ENCODE assay signal across 14 cellular contexts in the genomic region with DNA sequence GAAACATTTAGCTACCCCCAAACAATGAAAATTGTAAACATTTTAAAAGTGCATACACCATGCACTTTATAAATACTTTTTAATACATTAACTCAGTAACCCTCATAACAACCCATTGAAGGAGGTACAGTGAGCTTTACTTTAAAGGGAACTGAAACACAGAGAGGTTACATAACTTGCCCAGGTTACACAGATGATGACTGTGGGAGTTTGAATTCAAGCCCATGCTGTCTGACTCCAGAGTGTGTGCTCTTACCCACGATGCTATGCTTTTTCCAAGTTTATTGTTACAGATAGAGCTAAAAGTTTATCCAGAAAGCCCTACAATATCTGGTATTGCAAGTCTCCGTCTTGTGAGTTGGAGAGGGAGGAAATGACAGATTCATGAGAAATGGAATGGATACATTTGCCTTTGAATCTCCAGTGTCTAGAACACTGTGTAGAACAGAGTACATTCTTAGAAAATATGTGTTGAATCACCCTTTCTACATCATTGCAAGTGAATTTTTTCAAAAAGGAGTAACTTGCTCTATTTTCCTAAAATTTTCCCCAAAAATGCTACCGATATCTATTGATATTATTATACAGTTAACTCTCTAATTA.
DNase-seq lines count a peak whose midpoint lies in the region; ATAC-seq and TF ChIP-seq lines count a peak whose summit lies in the region.
"Had no signal": no experiment of that assay in that cellular context is flagged by ENCODE, and none has a peak within 500 bp of the region (broad histone marks: within the 10 kb centered on the region; RNA-seq: fewer than 3 reads in every experiment).

No MANE protein-coding gene starts in this region.

- peak; percentile 71 for DNase-seq in choroid plexus epithelial cell (ENCODE audit: low read depth)
- DNase-seq in activated CD8-positive, alpha-beta T cell treated with anti-CD3 and anti-CD28 coated beads for 36 hours = no peak
- no peak for DNase-seq in activated CD4-positive, alpha-beta T cell treated with anti-CD3 and anti-CD28 coated beads, Interleukin-2, amount 10 ng/mL, durations not matched to agents 24 days and 14 days
- no peak for DNase-seq in NCI-H2107 treated with DMSO at 0.1 percent for 48 hours (lab: John Stamatoyannopoulos, UW; ENCODE audit: unreplicated experiment)
- DNase-seq in SIG-M5 treated with dmso at 0.1 percent for 504 hours (lab: John Stamatoyannopoulos, UW; ENCODE audit: unreplicated experiment) = no peak
- DNase-seq: activated CD4-positive, alpha-beta T cell treated with anti-CD3 and anti-CD28 coated beads for 36 hours; activated naive CD8-positive, alpha-beta T cell treated with anti-CD3 and anti-CD28 coated beads for 36 hours; mammary epithelial cell had no signal

- intact Hi-C loops in activated CD8-positive, alpha-beta T cell treated with anti-CD3 and anti-CD28 coated beads for 36 hours (cut with micrococcal nuclease) = no loop called here
- intact Hi-C loops in activated CD4-positive, alpha-beta T cell treated with anti-CD3 and anti-CD28 coated beads, Interleukin-2, amount 10 ng/mL, durations not matched to agents 24 days and 14 days (cut with micrococcal nuclease) = no loop called here

- POLR2A ChIA-PET in activated CD8-positive, alpha-beta T cell treated with anti-CD3 and anti-CD28 coated beads for 36 hours (lab: Charles Lee) = no interaction called here

- H3K4me1 Mint-ChIP-seq in activated CD8-positive, alpha-beta T cell treated with anti-CD3 and anti-CD28 coated beads for 36 hours (ENCODE audit: low read depth) = no peaks in the 10 kb centered on the region
- H3K4me1 Mint-ChIP-seq in activated CD4-positive, alpha-beta T cell treated with anti-CD3 and anti-CD28 coated beads, Interleukin-2, amount 10 ng/mL, durations not matched to agents 24 days and 14 days = no peaks in the 10 kb centered on the region
- H3K4me1 Mint-ChIP-seq: activated CD4-positive, alpha-beta T cell treated with anti-CD3 and anti-CD28 coated beads for 36 hours; activated naive CD8-positive, alpha-beta T cell treated with anti-CD3 and anti-CD28 coated beads for 36 hours had no signal

- H3K4me3 Mint-ChIP-seq in activated CD8-positive, alpha-beta T cell treated with anti-CD3 and anti-CD28 coated beads for 36 hours = no peak overlapping the region
- H3K4me3 Mint-ChIP-seq in activated CD4-positive, alpha-beta T cell treated with anti-CD3 and anti-CD28 coated beads, Interleukin-2, amount 10 ng/mL, durations not matched to agents 24 days and 14 days = no peak overlapping the region
- H3K4me3 Mint-ChIP-seq: activated CD4-positive, alpha-beta T cell treated with anti-CD3 and anti-CD28 coated beads for 36 hours; activated naive CD8-positive, alpha-beta T cell treated with anti-CD3 and anti-CD28 coated beads for 36 hours; type B pancreatic cell had no signal

- no peaks in the 10 kb centered on the region for H3K27me3 Mint-ChIP-seq in activated CD8-positive, alpha-beta T cell treated with anti-CD3 and anti-CD28 coated beads for 36 hours
- no peaks in the 10 kb centered on the region for H3K27me3 Mint-ChIP-seq in activated CD4-positive, alpha-beta T cell treated with anti-CD3 and anti-CD28 coated beads, Interleukin-2, amount 10 ng/mL, durations not matched to agents 24 days and 14 days
- H3K27me3 Mint-ChIP-seq: activated CD4-positive, alpha-beta T cell treated with anti-CD3 and anti-CD28 coated beads for 36 hours; activated naive CD8-positive, alpha-beta T cell treated with anti-CD3 and anti-CD28 coated beads for 36 hours; type B pancreatic cell had no signal

- no peaks in the 10 kb centered on the region for H3K9me3 Mint-ChIP-seq in activated CD8-positive, alpha-beta T cell treated with anti-CD3 and anti-CD28 coated beads for 36 hours
- no peaks in the 10 kb centered on the region for H3K9me3 Mint-ChIP-seq in activated CD4-positive, alpha-beta T cell treated with anti-CD3 and anti-CD28 coated beads, Interleukin-2, amount 10 ng/mL, durations not matched to agents 24 days and 14 days
- H3K9me3 Mint-ChIP-seq: activated naive CD8-positive, alpha-beta T cell treated with anti-CD3 and anti-CD28 coated beads for 36 hours; type B pancreatic cell had no signal

- no peak overlapping the region for H3K4me3 ChIP-seq in choroid plexus epithelial cell (ENCODE audit: low read depth, low read length)
- H3K4me3 ChIP-seq: hepatocyte, SJSA1 had no signal

- H3K27ac Mint-ChIP-seq in activated CD8-positive, alpha-beta T cell treated with anti-CD3 and anti-CD28 coated beads for 36 hours = no peak overlapping the region
- no peak overlapping the region for H3K27ac Mint-ChIP-seq in activated CD4-positive, alpha-beta T cell treated with anti-CD3 and anti-CD28 coated beads, Interleukin-2, amount 10 ng/mL, durations not matched to agents 24 days and 14 days
- H3K27ac Mint-ChIP-seq: activated CD4-positive, alpha-beta T cell treated with anti-CD3 and anti-CD28 coated beads for 36 hours; activated naive CD8-positive, alpha-beta T cell treated with anti-CD3 and anti-CD28 coated beads for 36 hours; type B pancreatic cell had no signal

- H3K36me3 Mint-ChIP-seq in activated CD8-positive, alpha-beta T cell treated with anti-CD3 and anti-CD28 coated beads for 36 hours (ENCODE audit: low read depth) = no peaks in the 10 kb centered on the region
- no peaks in the 10 kb centered on the region for H3K36me3 Mint-ChIP-seq in activated CD4-positive, alpha-beta T cell treated with anti-CD3 and anti-CD28 coated beads, Interleukin-2, amount 10 ng/mL, durations not matched to agents 24 days and 14 days (ENCODE audit: low read depth)
- H3K36me3 Mint-ChIP-seq: activated naive CD8-positive, alpha-beta T cell treated with anti-CD3 and anti-CD28 coated beads for 36 hours; type B pancreatic cell had no signal

- no peak for TF ChIP-seq CTCF in choroid plexus epithelial cell (conservative IDR thresholded peaks at IDR 0.05; ENCODE audit: low read depth, low read length)
- TF ChIP-seq CTCF in activated CD8-positive, alpha-beta T cell treated with anti-CD3 and anti-CD28 coated beads for 36 hours (IDR thresholded peaks at IDR 0.05) = no peak

- ATAC-seq in GM18868 (IDR thresholded peaks at IDR 0.05; ENCODE audit: unreplicated experiment) (peak; percentile 100), GM21786 (IDR thresholded peaks at IDR 0.05; ENCODE audit: unreplicated experiment) (peak; percentile 98), HG03196 (IDR thresholded peaks at IDR 0.05; ENCODE audit: unreplicated experiment) (peak; percentile 99)
- no peak for ATAC-seq in activated CD8-positive, alpha-beta T cell treated with anti-CD3 and anti-CD28 coated beads for 36 hours
- ATAC-seq: activated CD4-positive, alpha-beta T cell treated with anti-CD3 and anti-CD28 coated beads for 36 hours had no signal

- CTCF ChIA-PET in activated CD8-positive, alpha-beta T cell treated with anti-CD3 and anti-CD28 coated beads for 36 hours (lab: Charles Lee) = no interaction called here
